22 cellular contexts compared by ENCODE assay signal in the genomic region with DNA sequence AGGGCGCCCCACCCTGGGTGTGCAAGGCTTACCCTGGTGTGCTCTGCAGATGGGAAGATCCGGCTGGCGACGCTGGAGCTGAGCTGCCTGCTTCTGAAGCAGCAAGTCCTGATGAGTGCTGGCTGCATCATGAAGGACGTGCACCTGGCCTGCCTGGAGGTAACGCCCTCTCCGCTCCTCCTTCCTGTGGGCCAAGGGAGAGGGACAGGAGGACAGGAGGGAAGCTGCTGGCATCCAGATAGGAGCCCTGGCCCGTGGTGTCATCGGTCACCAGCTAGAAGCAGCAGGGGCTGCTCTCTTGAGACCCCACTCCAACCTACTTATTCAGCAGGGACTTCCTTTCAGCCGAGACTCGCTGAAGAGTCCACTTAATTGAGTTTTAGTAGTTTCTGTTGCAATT.
"Had no signal": no experiment of that assay in that cellular context is flagged by ENCODE, and none has a peak within 500 bp of the region (broad histone marks: within the 10 kb centered on the region; RNA-seq: fewer than 3 reads in every experiment).

No MANE protein-coding gene starts in this region.

- H3K4me1 Mint-ChIP-seq: activated naive CD4-positive, alpha-beta T cell treated with anti-CD3 and anti-CD28 coated beads, Interleukin-2, amount 50 U/mL, for 24 hours had no signal

- H3K27me3 Mint-ChIP-seq: activated CD8-positive, alpha-beta memory T cell treated with anti-CD3 and anti-CD28 coated beads, Interleukin-2, amount 10 ng/mL, durations not matched to agents 7 days and 5 days; activated naive CD4-positive, alpha-beta T cell treated with anti-CD3 and anti-CD28 coated beads, Interleukin-2, amount 50 U/mL, for 24 hours; T-helper 17 cell had no signal

- H3K36me3 Mint-ChIP-seq: WTC11 had no signal

- H3K27me3 ChIP-seq: brain microvascular endothelial cell, cardiac muscle cell had no signal

- ATAC-seq: activated CD8-positive, alpha-beta memory T cell treated with anti-CD3 and anti-CD28 coated beads, Interleukin-2, amount 10 ng/mL, durations not matched to agents 7 days and 5 days; activated CD8-positive, alpha-beta T cell treated with anti-CD3 and anti-CD28 coated beads, Interleukin-2, amount 10 ng/mL, durations not matched to agents 7 days and 5 days; activated T-cell treated with anti-CD3 and anti-CD28 coated beads, Interleukin-2, amount 50 U/mL, for 72 hours; T-helper 17 cell; WTC11 had no signal

- H3K27ac ChIP-seq: brain microvascular endothelial cell, cardiac muscle cell had no signal

- H3K9me3 Mint-ChIP-seq: activated naive CD4-positive, alpha-beta T cell treated with anti-CD3 and anti-CD28 coated beads, Interleukin-2, amount 50 U/mL, for 24 hours; activated T-cell treated with anti-CD3 and anti-CD28 coated beads, Interleukin-2, amount 50 U/mL, for 72 hours; WTC11 had no signal

- H3K4me3 Mint-ChIP-seq: activated CD8-positive, alpha-beta memory T cell treated with anti-CD3 and anti-CD28 coated beads, Interleukin-2, amount 10 ng/mL, durations not matched to agents 7 days and 5 days; activated CD8-positive, alpha-beta T cell treated with anti-CD3 and anti-CD28 coated beads, Interleukin-2, amount 10 ng/mL, durations not matched to agents 7 days and 5 days; activated naive CD4-positive, alpha-beta T cell treated with anti-CD3 and anti-CD28 coated beads, Interleukin-2, amount 50 U/mL, for 24 hours; activated T-cell treated with anti-CD3 and anti-CD28 coated beads, Interleukin-2, amount 50 U/mL, for 72 hours; T-helper 17 cell; WTC11 had no signal

- H3K27ac Mint-ChIP-seq: activated CD8-positive, alpha-beta memory T cell treated with anti-CD3 and anti-CD28 coated beads, Interleukin-2, amount 10 ng/mL, durations not matched to agents 7 days and 5 days; activated naive CD4-positive, alpha-beta T cell treated with anti-CD3 and anti-CD28 coated beads, Interleukin-2, amount 50 U/mL, for 24 hours; T-helper 17 cell; WTC11 had no signal

- DNase-seq: activated CD4-positive, alpha-beta T cell treated with anti-CD3 and anti-CD28 coated beads for 48 hours; activated CD4-positive, alpha-beta T cell treated with anti-CD3 and anti-CD28 coated beads, Interleukin-2, amount 50 U/mL, for 4 hours; activated CD4-positive, CD25-positive, alpha-beta regulatory T cell treated with anti-CD3 and anti-CD28 coated beads, Interleukin-2, amount 50 U/mL, for 72 hours; activated CD8-positive, alpha-beta memory T cell treated with anti-CD3 and anti-CD28 coated beads, Interleukin-2, amount 10 ng/mL, durations not matched to agents 7 days and 5 days; activated CD8-positive, alpha-beta T cell treated with anti-CD3 and anti-CD28 coated beads, Interleukin-2, amount 10 ng/mL, durations not matched to agents 7 days and 5 days; activated effector memory CD4-positive, alpha-beta T cell treated with Interleukin-2 at 50 U/mL for 16 hours; activated naive CD4-positive, alpha-beta T cell; activated T-cell treated with anti-CD3 and anti-CD28 coated beads, Interleukin-2, amount 50 U/mL, for 72 hours; brain microvascular endothelial cell; KBM-7; NCI-H1048; NCI-H1930; NCI-H2171; NCI-H2227 treated with DMSO at 0.1 percent for 48 hours; NCI-H446 treated with DMSO at 0.1 percent for 48 hours; NCI-H82; SIG-M5; T-helper 17 cell; T-helper 9 cell had no signal
